In the genomic region with DNA sequence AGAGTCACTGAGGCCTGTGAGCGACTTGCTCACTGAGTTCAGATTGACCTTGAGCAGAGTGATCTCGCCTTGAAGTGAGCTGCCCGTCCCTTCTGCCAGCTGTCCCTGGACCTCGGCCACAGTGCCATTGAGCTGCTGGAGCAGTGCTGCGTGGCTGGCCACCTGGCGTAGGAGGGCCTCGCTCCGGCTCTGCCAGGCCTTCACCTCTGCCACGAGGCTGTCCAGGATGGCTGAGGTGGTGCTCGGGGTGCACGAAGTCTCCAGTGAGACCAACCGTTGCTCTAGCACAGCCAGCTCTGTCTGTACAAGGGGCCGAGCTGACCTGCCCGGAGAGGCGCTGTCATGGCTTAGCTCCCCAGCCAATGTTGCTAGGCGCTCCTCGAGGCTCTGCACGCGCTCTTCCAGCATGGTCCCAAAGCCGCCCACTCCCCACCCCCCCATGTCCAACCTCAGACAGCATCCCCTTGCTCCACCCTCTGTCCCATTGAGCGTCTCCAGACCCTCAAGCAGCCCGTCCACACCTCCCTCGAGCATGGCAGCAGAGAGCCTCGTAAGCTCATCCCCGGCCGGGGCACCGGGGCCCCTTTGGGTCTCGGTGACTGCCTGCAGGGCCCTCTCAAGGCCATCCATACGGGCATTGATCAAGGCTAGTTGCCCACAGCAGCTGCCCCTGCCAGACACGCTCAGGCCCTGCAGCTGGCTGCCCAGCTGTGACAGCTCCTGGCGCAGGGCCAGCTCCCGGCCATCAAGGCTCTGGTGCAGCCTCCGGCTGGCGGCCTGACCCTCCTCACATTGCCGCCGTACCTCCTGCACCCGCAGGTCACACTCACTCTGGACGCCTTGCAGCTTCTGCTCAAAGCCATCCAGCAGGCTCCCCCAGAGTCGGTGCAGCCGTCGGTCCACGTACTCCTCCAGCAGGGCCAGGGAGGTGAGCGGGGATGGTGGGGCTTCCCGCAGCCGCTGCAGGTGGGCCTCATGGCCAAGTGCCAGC, we compare ENCODE assay signal across 16 cellular contexts. TPM values are rescaled to one million over a fixed set of nuclear protein-coding genes. Genes with fewer than 3 reads are reported as not detected.
A peak's percentile ranks its signal among the peaks of the same experiment; 100 is the strongest.
DNase-seq lines count a peak whose midpoint lies in the region; ATAC-seq lines count a peak whose summit lies in the region.
"Had no signal": no experiment of that assay in that cellular context is flagged by ENCODE, and none has a peak within 500 bp of the region (broad histone marks: within the 10 kb centered on the region; RNA-seq: fewer than 3 reads in every experiment).

No MANE protein-coding gene starts in this region.

- peaks cover 20% of the 10 kb centered on the region for H3K27me3 ChIP-seq in GM23248 (replicated peaks; ENCODE audit: insufficient read depth)

- H3K79me2 ChIP-seq in GM23248 (ENCODE audit: insufficient read depth) = no peaks in the 10 kb centered on the region

- no peaks in the 10 kb centered on the region for H3K4me1 ChIP-seq in GM23248 (ENCODE audit: insufficient read depth)

- H3K9me2 ChIP-seq in GM23248 (ENCODE audit: insufficient read depth) = no peaks in the 10 kb centered on the region

- H3F3A ChIP-seq in GM23248 (ENCODE audit: insufficient read depth) = no peaks in the 10 kb centered on the region

- no peak overlapping the region for H3K27ac ChIP-seq in GM23248
- H3K27ac ChIP-seq: KMS-11, upper lobe of right lung had no signal

- H3K36me3 ChIP-seq in GM23248 (ENCODE audit: low read depth) = no peaks in the 10 kb centered on the region
- H3K36me3 ChIP-seq: upper lobe of right lung had no signal

- DNase-seq in DMS79 treated with DMSO at 0.1 percent for 48 hours (lab: John Stamatoyannopoulos, UW) = peak; percentile 1
- DNase-seq in NCI-H1105 (lab: John Stamatoyannopoulos, UW) = peak; percentile 7
- peak; percentile 10 for DNase-seq in globus pallidus (ENCODE audit: low spot score)
- DNase-seq in myocyte (ENCODE audit: low read depth) = peak; percentile 50
- no peak for DNase-seq in GM23248
- DNase-seq in iPS-NIHi7 (ENCODE audit: extremely low spot score) = no peak
- DNase-seq: activated CD4-positive, alpha-beta T cell treated with anti-CD3 and anti-CD28 coated beads for 48 hours; activated naive CD8-positive, alpha-beta T cell treated with anti-CD3 and anti-CD28 coated beads for 36 hours; MV-4-11; NCI-H187 treated with DMSO at 0.1 percent for 48 hours; stimulated activated CD8-positive, alpha-beta memory T cell treated with anti-CD3 and anti-CD28 coated beads, Interleukin-4, amount 100 ng/mL, for 48 hours; upper lobe of right lung had no signal

- no peak for ATAC-seq in HG03521 (IDR thresholded peaks at IDR 0.05; ENCODE audit: unreplicated experiment)
- ATAC-seq: activated T-helper 17 cell treated with anti-CD3 and anti-CD28 coated beads, Interleukin-2, amount 50 U/mL, for 72 hours; upper lobe of right lung had no signal

- no peak overlapping the region for H3K9ac ChIP-seq in GM23248
- H3K9ac ChIP-seq: KMS-11 had no signal

- no peaks in the 10 kb centered on the region for H4K20me1 ChIP-seq in GM23248 (ENCODE audit: insufficient read depth)

- H3K4me2 ChIP-seq in GM23248 (ENCODE audit: unreplicated experiment) = no peak overlapping the region
- H3K4me2 ChIP-seq: KMS-11 had no signal

- H2AFZ ChIP-seq in GM23248 = no peak overlapping the region

- no peak overlapping the region for H3K4me3 ChIP-seq in GM23248
- H3K4me3 ChIP-seq: upper lobe of right lung had no signal

- no peaks in the 10 kb centered on the region for H3K9me3 ChIP-seq in GM23248 (ENCODE audit: low read depth)
- H3K9me3 ChIP-seq: Caco-2, upper lobe of right lung had no signal

- WGBS in GM23248 (ENCODE audit: low coverage in 1 of 2, low lambda C conversion rate in 2 of 2, missing lambda C conversion rate in 2 of 2), 2 experiments = 79 to 80% methylated on average over 36 to 45 of the region's 45 CpGs

- in situ Hi-C loops in GM23248 (cut with MboI) = no loop called here

RNA-seq across cellular contexts. Expression of a gene that starts 4.6 kb away (rescaled TPM):
- not detected in 2 replicates for total RNA-seq in myocyte
- polyA plus RNA-seq in myocyte (2012) = 0.08 TPM
- 0.13 TPM in 1 of 2 replicates, not detected in the other for total RNA-seq in GM23248 (2014; rRNA removed; shearing (Covaris generic))
- 0.11 TPM in 1 of 2 replicates, not detected in the other for polyA plus RNA-seq in GM23248 (2016; fragmentation: Nextera tagmentation; extraction: Ambion mirVana)
- total RNA-seq: activated naive CD8-positive, alpha-beta T cell treated with anti-CD3 and anti-CD28 coated beads for 36 hours; activated T-helper 17 cell treated with anti-CD3 and anti-CD28 coated beads, Interleukin-2, amount 50 U/mL, for 72 hours; upper lobe of right lung had no signal

RNA-seq across cellular contexts. Expression of a gene that starts 21.4 kb away (rescaled TPM):
- 7.7 and 12.2 TPM in 2 replicates for total RNA-seq in myocyte
- polyA plus RNA-seq in myocyte (2012) = 9.9 TPM
- total RNA-seq in GM23248 (2014; rRNA removed; shearing (Covaris generic)) = 11.1 and 11.5 TPM in 2 replicates
- polyA plus RNA-seq in GM23248 (2016; fragmentation: Nextera tagmentation; extraction: Ambion mirVana) = 13.0 and 14.5 TPM in 2 replicates

RNA-seq across cellular contexts. Expression of a gene that starts 44.5 kb away (rescaled TPM):
- 35.8 and 36.4 TPM in 2 replicates for total RNA-seq in myocyte
- 26.5 TPM for polyA plus RNA-seq in myocyte (2012)
- total RNA-seq in GM23248 (2014; rRNA removed; shearing (Covaris generic)) = 37.3 and 38.5 TPM in 2 replicates
- polyA plus RNA-seq in GM23248 (2016; fragmentation: Nextera tagmentation; extraction: Ambion mirVana) = 9.8 and 11.5 TPM in 2 replicates

Comparison
In these comparisons a context has a peak if more than half of its experiments do, and no peak if none do; other contexts are left out.
1. DNase-seq: peak in DMS79 treated with DMSO at 0.1 percent for 48 hours (single experiment), NCI-H1105 (single experiment), globus pallidus (single experiment) and myocyte (single experiment); none in GM23248 (single experiment) and iPS-NIHi7 (single experiment).